In the genomic region with DNA sequence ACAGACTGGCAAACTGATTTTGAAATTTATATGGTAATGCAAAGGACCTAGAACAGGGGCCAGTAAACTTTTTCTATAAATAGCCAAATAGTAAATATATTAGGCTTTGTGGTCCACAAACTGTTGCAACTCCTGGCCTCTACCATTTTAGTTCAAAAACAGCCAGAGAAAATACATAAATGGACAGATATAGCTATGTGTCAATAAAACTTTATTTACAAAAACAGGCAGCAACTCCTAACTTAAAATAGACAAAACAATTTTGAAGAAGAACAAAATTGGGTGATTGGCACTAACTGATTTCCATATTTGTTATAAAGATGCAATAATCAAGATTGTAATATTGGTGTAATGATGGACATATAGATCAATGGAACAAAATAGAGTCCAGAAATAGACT, we compare ENCODE assay signal across 23 cellular contexts. TPM values are rescaled to one million over a fixed set of nuclear protein-coding genes. Genes with fewer than 3 reads are reported as not detected.
DNase-seq lines count a peak whose midpoint lies in the region; ATAC-seq, FAIRE-seq and TF ChIP-seq lines count a peak whose summit lies in the region.
"Had no signal": no experiment of that assay in that cellular context is flagged by ENCODE, and none has a peak within 500 bp of the region (broad histone marks: within the 10 kb centered on the region; RNA-seq: fewer than 3 reads in every experiment).

No MANE protein-coding gene starts in this region.

- ATAC-seq in stimulated activated naive CD8-positive, alpha-beta T cell treated with anti-CD3 and anti-CD28 coated beads, Interleukin-15, amount 100 ng/mL, for 72 hours = no peak
- no peak for ATAC-seq in K562
- ATAC-seq: A549 had no signal

- peaks cover 0 to 6% of the 10 kb centered on the region in 2 experiments; a peak in 2 of 5 replicates for H3K4me1 ChIP-seq in K562 (replicated peaks in 1 of 2; ENCODE audit: control insufficient read depth in 2 of 2, insufficient read depth in 2 of 2, low read length in 2 of 2)
- H3K4me1 ChIP-seq: A549, BE2C, HAP-1 had no signal

- no peaks in the 10 kb centered on the region for H3K27me3 Mint-ChIP-seq in activated naive CD4-positive, alpha-beta T cell treated with anti-CD3 and anti-CD28 coated beads, Interleukin-2, amount 50 U/mL, for 24 hours
- no peaks in the 10 kb centered on the region for H3K27me3 Mint-ChIP-seq in stimulated activated naive CD8-positive, alpha-beta T cell treated with anti-CD3 and anti-CD28 coated beads, Interleukin-15, Interleukin-2, amounts not matched to agents 100 ng/mL and 50 ng/mL, for 24 hours
- no peaks in the 10 kb centered on the region for H3K27me3 Mint-ChIP-seq in stimulated activated naive CD8-positive, alpha-beta T cell treated with anti-CD3 and anti-CD28 coated beads, Interleukin-15, amount 100 ng/mL, for 72 hours
- H3K27me3 Mint-ChIP-seq: CD4-positive, alpha-beta T cell; CD8-positive, alpha-beta memory T cell had no signal

- peak overlapping the region; percentile 26 for H3K4me3 Mint-ChIP-seq in activated naive CD4-positive, alpha-beta T cell treated with anti-CD3 and anti-CD28 coated beads, Interleukin-2, amount 50 U/mL, for 24 hours
- no peak overlapping the region for H3K4me3 Mint-ChIP-seq in stimulated activated naive CD8-positive, alpha-beta T cell treated with anti-CD3 and anti-CD28 coated beads, Interleukin-15, Interleukin-2, amounts not matched to agents 100 ng/mL and 50 ng/mL, for 24 hours
- no peak overlapping the region for H3K4me3 Mint-ChIP-seq in stimulated activated naive CD8-positive, alpha-beta T cell treated with anti-CD3 and anti-CD28 coated beads, Interleukin-15, amount 100 ng/mL, for 72 hours
- H3K4me3 Mint-ChIP-seq: CD14-positive monocyte; CD4-positive, alpha-beta T cell; CD8-positive, alpha-beta memory T cell; HFFc6 had no signal

- POLR2A ChIA-PET in K562 (lab: Yijun Ruan, JAX) = interaction anchor here (0.6 kb wide), 1 partner anchor 62 kb away, joined by 3 read pairs; no protein-coding TSS in a partner anchor

- CTCF ChIA-PET in K562 (lab: Yijun Ruan, JAX; ENCODE audit: low intra/inter-chr PET ratio) = interaction anchor here (0.7 kb wide), 1 partner anchor 61 kb away, joined by 3 read pairs; the partner anchor contains the start of gene RCOR3

- intact Hi-C loops in K562 (cut with micrococcal nuclease) = no loop called here

- H3K4me2 ChIP-seq in K562 (ENCODE audit: insufficient read depth, low read length) = no peak overlapping the region
- H3K4me2 ChIP-seq: A549; BLaER1 treated with 17β-estradiol and CSF1 and Interleukin-3, amounts not matched to agents 10 nM and 100 nM had no signal

- no peaks in the 10 kb centered on the region for H3K36me3 Mint-ChIP-seq in activated naive CD4-positive, alpha-beta T cell treated with anti-CD3 and anti-CD28 coated beads, Interleukin-2, amount 50 U/mL, for 24 hours
- H3K36me3 Mint-ChIP-seq in stimulated activated naive CD8-positive, alpha-beta T cell treated with anti-CD3 and anti-CD28 coated beads, Interleukin-15, Interleukin-2, amounts not matched to agents 100 ng/mL and 50 ng/mL, for 24 hours (ENCODE audit: low read depth) = no peaks in the 10 kb centered on the region

- H2AFZ ChIP-seq in K562 (ENCODE audit: low read depth, low read length) = no peak overlapping the region

- no peak overlapping the region for H3K4me3 ChIP-seq in K562
- H3K4me3 ChIP-seq: A549; BLaER1 treated with 17β-estradiol and CSF1 and Interleukin-3, amounts not matched to agents 10 nM and 100 nM; HAP-1 had no signal

- no peaks in the 10 kb centered on the region for H3K27me3 ChIP-seq in K562 (ENCODE audit: control insufficient read depth in 2 of 2, insufficient read depth in 2 of 2, low read length in 2 of 2)
- H3K27me3 ChIP-seq: BE2C; BLaER1 treated with 17β-estradiol and CSF1 and Interleukin-3, amounts not matched to agents 10 nM and 100 nM had no signal

- no peak for DNase-seq in activated naive CD4-positive, alpha-beta T cell treated with anti-CD3 and anti-CD28 coated beads, Interleukin-2, amount 50 U/mL, for 16 hours
- DNase-seq in stimulated activated naive CD8-positive, alpha-beta T cell treated with anti-CD3 and anti-CD28 coated beads, Interleukin-15, amount 100 ng/mL, for 72 hours = no peak
- no peak for DNase-seq in K562 (ENCODE audit: extremely low read depth in 1 of 4, low spot score in 3 of 4)
- DNase-seq in activated CD4-positive, alpha-beta T cell treated with anti-CD3 and anti-CD28 coated beads for 1 hour = no peak
- DNase-seq: 8988T; ACHN; AML-193; BE2C; CD4-positive, alpha-beta T cell; CD8-positive, alpha-beta memory T cell; DMS53; DMS79 treated with DMSO at 0.1 percent for 48 hours; GF-D8; GOT3; HFFc6 had no signal

- in situ Hi-C loops in K562 (cut with MboI) = loop anchor here (5.0 to 10.0 kb wide), 2 partner anchors 152 to 335 kb away; no protein-coding TSS in a partner anchor

- H3K9me3 ChIP-seq in K562 (replicated peaks; ENCODE audit: control insufficient read depth, insufficient read depth, low read depth, low read length) = no peaks in the 10 kb centered on the region
- H3K9me3 ChIP-seq: A549; BE2C; BLaER1 treated with 17β-estradiol and CSF1 and Interleukin-3, amounts not matched to agents 10 nM and 100 nM; HAP-1 had no signal

- TF ChIP-seq EP300 in K562 (IDR thresholded peaks at IDR 0.05; ENCODE audit: low read length) = no peak

- peaks cover 64% of the 10 kb centered on the region for H3K4me1 Mint-ChIP-seq in activated naive CD4-positive, alpha-beta T cell treated with anti-CD3 and anti-CD28 coated beads, Interleukin-2, amount 50 U/mL, for 24 hours
- H3K4me1 Mint-ChIP-seq in stimulated activated naive CD8-positive, alpha-beta T cell treated with anti-CD3 and anti-CD28 coated beads, Interleukin-15, Interleukin-2, amounts not matched to agents 100 ng/mL and 50 ng/mL, for 24 hours (ENCODE audit: low read depth) = peaks cover 52% of the 10 kb centered on the region
- H3K4me1 Mint-ChIP-seq in stimulated activated naive CD8-positive, alpha-beta T cell treated with anti-CD3 and anti-CD28 coated beads, Interleukin-15, amount 100 ng/mL, for 72 hours = peaks cover 37% of the 10 kb centered on the region

- no peaks in the 10 kb centered on the region for H3K9me1 ChIP-seq in K562 (ENCODE audit: control insufficient read depth, insufficient read depth, low read length)

- TF ChIP-seq RAD21 in K562 (CRISPR knock-in tag; conservative IDR thresholded peaks at IDR 0.05 in 1 of 2, IDR thresholded peaks at IDR 0.05 in 1 of 2) = no peak

- H4K20me1 ChIP-seq in K562 (replicated peaks; ENCODE audit: control insufficient read depth, insufficient read depth, low read length) = no peaks in the 10 kb centered on the region
- H4K20me1 ChIP-seq: BLaER1 treated with 17β-estradiol and CSF1 and Interleukin-3, amounts not matched to agents 10 nM and 100 nM had no signal

- FAIRE-seq in K562 (lab: Jason Lieb, UNC) = no peak
- FAIRE-seq: A549, GM12892, H54 had no signal

- H3K27ac ChIP-seq in K562 (ENCODE audit: extremely low read depth, low read depth, low read length) = no peak overlapping the region
- H3K27ac ChIP-seq: A549; BLaER1 treated with 17β-estradiol and CSF1 and Interleukin-3, amounts not matched to agents 10 nM and 100 nM had no signal

- H3K9ac ChIP-seq in K562 (ENCODE audit: insufficient read depth in 1 of 2, low read depth in 2 of 2, low read length in 2 of 2) = no peak overlapping the region
- H3K9ac ChIP-seq: BLaER1 treated with 17β-estradiol and CSF1 and Interleukin-3, amounts not matched to agents 10 nM and 100 nM had no signal

- no peaks in the 10 kb centered on the region for H3K79me2 ChIP-seq in K562 (ENCODE audit: control insufficient read depth, insufficient read depth, low read length)

- TF ChIP-seq CTCF in K562 (IDR thresholded peaks at IDR 0.05 in 2 of 3, conservative IDR thresholded peaks at IDR 0.05 in 1 of 3; ENCODE audit: insufficient read depth in 2 of 3, low read depth in 1 of 3, low read length in 3 of 3) = no peak

- no peak overlapping the region for H3K27ac Mint-ChIP-seq in activated naive CD4-positive, alpha-beta T cell treated with anti-CD3 and anti-CD28 coated beads, Interleukin-2, amount 50 U/mL, for 24 hours
- peak overlapping the region; percentile 67 for H3K27ac Mint-ChIP-seq in stimulated activated naive CD8-positive, alpha-beta T cell treated with anti-CD3 and anti-CD28 coated beads, Interleukin-15, Interleukin-2, amounts not matched to agents 100 ng/mL and 50 ng/mL, for 24 hours
- H3K27ac Mint-ChIP-seq in stimulated activated naive CD8-positive, alpha-beta T cell treated with anti-CD3 and anti-CD28 coated beads, Interleukin-15, amount 100 ng/mL, for 72 hours = no peak overlapping the region
- H3K27ac Mint-ChIP-seq: CD4-positive, alpha-beta T cell; CD8-positive, alpha-beta memory T cell; HFFc6 had no signal

- no peaks in the 10 kb centered on the region for H3K9me3 Mint-ChIP-seq in activated naive CD4-positive, alpha-beta T cell treated with anti-CD3 and anti-CD28 coated beads, Interleukin-2, amount 50 U/mL, for 24 hours
- no peaks in the 10 kb centered on the region for H3K9me3 Mint-ChIP-seq in stimulated activated naive CD8-positive, alpha-beta T cell treated with anti-CD3 and anti-CD28 coated beads, Interleukin-15, Interleukin-2, amounts not matched to agents 100 ng/mL and 50 ng/mL, for 24 hours
- H3K9me3 Mint-ChIP-seq in stimulated activated naive CD8-positive, alpha-beta T cell treated with anti-CD3 and anti-CD28 coated beads, Interleukin-15, amount 100 ng/mL, for 72 hours = no peaks in the 10 kb centered on the region
- H3K9me3 Mint-ChIP-seq: CD14-positive monocyte; CD4-positive, alpha-beta T cell; CD8-positive, alpha-beta memory T cell; HFFc6 had no signal

- BruUV-seq in K562 (replicated peaks; lab: Mats Ljungman, UMichigan) = no TSS peak

- no peak for TF ChIP-seq POLR2A in K562 (conservative IDR thresholded peaks at IDR 0.05)

- H3K36me3 ChIP-seq in K562 (ENCODE audit: control insufficient read depth, insufficient read depth, low read length) = peaks cover 7% of the 10 kb centered on the region; the same call in 2 of the 3 replicates
- H3K36me3 ChIP-seq: HAP-1 had no signal

RNA-seq across cellular contexts. Expression of gene TRAF5, which starts 6.7 kb away (rescaled TPM):
- 14.9 and 15.0 TPM in 2 replicates for total RNA-seq in K562 (2011; cell fraction: chromatin; rRNA removed; ENCODE audit: low replicate concordance)
- 7.1 and 7.5 TPM in 2 replicates for total RNA-seq in K562 (2011; cell fraction: nucleolus; rRNA removed)
- 11.6 and 16.0 TPM in 2 replicates for total RNA-seq in K562 (2011; cell fraction: nucleoplasm; rRNA removed)
- total RNA-seq in K562 (2014; rRNA removed) (5.1 and 5.2 TPM in 2 replicates), K562 (2014; rRNA removed; fragmentation: Illumina TruSeq; extraction: Trizol) (4.8 and 5.5 TPM in 2 replicates), K562 (2015; rRNA removed; fragmentation: Illumina TruSeq; extraction: Trizol) (8.9 and 9.3 TPM in 2 replicates), K562 (2021) (5.4 and 5.7 TPM in 2 replicates)
- polyA plus RNA-seq in K562 (2011; rRNA removed) (5.3 and 5.8 TPM in 2 replicates), K562 (2014; fragmentation: Illumina TruSeq; extraction: Trizol) (5.9 and 7.4 TPM in 2 replicates), K562 (2014; fragmentation: Nextera tagmentation; extraction: Ambion mirVana) (1 to 10 TPM; 2.0 to 2.8 TPM), K562 (2014; rRNA removed) (5.9 and 6.7 TPM in 2 replicates)
- polyA plus RNA-seq in K562 (2011; cell fraction: cytosol; rRNA removed) = 2.0 and 3.5 TPM in 2 replicates
- 21.1 and 28.3 TPM in 2 replicates for polyA plus RNA-seq in K562 (2011; cell fraction: nucleus; rRNA removed)
- polyA plus RNA-seq in K562 (2012) = 5.0 and 7.9 TPM in 2 replicates
- polyA minus RNA-seq in K562 (2011; rRNA and poly(A)+ RNA removed) = 4.8 and 5.0 TPM in 2 replicates
- polyA minus RNA-seq in K562 (2011; cell fraction: cytosol; rRNA and poly(A)+ RNA removed) = 2.2 and 2.5 TPM in 2 replicates
- polyA minus RNA-seq in K562 (2011; cell fraction: nucleus; rRNA and poly(A)+ RNA removed) = 5.5 and 7.7 TPM in 2 replicates
